29 cellular contexts compared by ENCODE assay signal in the genomic region with DNA sequence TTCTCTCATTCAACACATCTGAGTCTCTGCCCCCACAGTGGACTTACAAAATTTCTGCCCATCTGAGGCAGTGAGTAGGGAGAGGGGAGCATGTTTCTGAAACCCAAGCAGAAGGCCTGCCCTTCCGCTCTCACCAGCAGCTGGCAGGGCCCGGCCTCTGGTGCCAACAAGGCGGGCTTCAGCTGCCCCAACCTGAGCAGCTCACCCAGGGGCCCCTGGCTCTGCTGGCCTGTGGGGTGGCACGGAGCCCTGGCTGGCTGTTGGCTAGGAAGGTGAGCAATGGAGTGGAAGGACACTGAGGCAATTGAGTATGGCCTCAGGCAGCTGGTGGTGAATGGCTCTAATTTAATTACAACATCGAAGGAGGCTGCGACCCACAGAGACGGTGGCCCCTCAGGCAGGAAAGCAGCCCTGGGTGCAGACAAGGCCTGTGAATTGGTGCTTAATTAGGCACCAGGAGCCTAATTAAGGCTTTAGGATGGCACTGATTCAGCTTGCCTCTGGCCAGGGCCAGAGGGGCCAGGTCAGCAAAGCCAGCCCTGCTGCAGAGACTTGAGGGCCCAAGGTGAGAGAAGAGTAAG.
"Had no signal": no experiment of that assay in that cellular context is flagged by ENCODE, and none has a peak within 500 bp of the region (broad histone marks: within the 10 kb centered on the region; RNA-seq: fewer than 3 reads in every experiment).

No MANE protein-coding gene starts in this region.

- H3K4me3 Mint-ChIP-seq: activated CD4-positive, alpha-beta T cell treated with anti-CD3 and anti-CD28 coated beads, Interleukin-2, amount 10 ng/mL, durations not matched to agents 7 days and 5 days; activated CD8-positive, alpha-beta T cell treated with anti-CD3 and anti-CD28 coated beads, Interleukin-2, amount 10 ng/mL, durations not matched to agents 7 days and 5 days; activated naive CD4-positive, alpha-beta T cell treated with anti-CD3 and anti-CD28 coated beads for 36 hours; activated T-cell treated with anti-CD3 and anti-CD28 coated beads, Interleukin-2, amount 50 U/mL, for 4 hours; activated T-helper 1 cell treated with anti-CD3 and anti-CD28 coated beads, Interleukin-12 subunit alpha, Interleukin-12 subunit beta, Interleukin-2, Interleukin-4 antibody, amounts not matched to agents 30 ng/mL and 10 ng/mL and 1 ng/mL, durations not matched to agents 14 hours and 24 hours and 36 hours; T-helper 1 cell treated with Interleukin-12 subunit alpha and Interleukin-12 subunit beta and Interleukin-4 antibody, amounts not matched to agents 30 μg/mL and 1 μg/mL, for 36 hours; T-helper 2 cell treated with Interferon-gamma antibody and Interleukin-4, amounts not matched to agents 5 μg/mL and 100 μg/mL, for 36 hours had no signal

- H3K27ac Mint-ChIP-seq: activated CD4-positive, alpha-beta T cell treated with anti-CD3 and anti-CD28 coated beads, Interleukin-2, amount 10 ng/mL, durations not matched to agents 7 days and 5 days; activated CD8-positive, alpha-beta T cell treated with anti-CD3 and anti-CD28 coated beads, Interleukin-2, amount 10 ng/mL, durations not matched to agents 7 days and 5 days; activated naive CD4-positive, alpha-beta T cell treated with anti-CD3 and anti-CD28 coated beads for 36 hours; activated naive CD4-positive, alpha-beta T cell treated with anti-CD3 and anti-CD28 coated beads, Interleukin-2, amount 50 U/mL, for 72 hours; activated T-helper 1 cell treated with anti-CD3 and anti-CD28 coated beads, Interleukin-12 subunit alpha, Interleukin-12 subunit beta, Interleukin-2, Interleukin-4 antibody, amounts not matched to agents 30 ng/mL and 10 ng/mL and 1 ng/mL, durations not matched to agents 14 hours and 24 hours and 36 hours; T-helper 1 cell treated with Interleukin-12 subunit alpha and Interleukin-12 subunit beta and Interleukin-4 antibody, amounts not matched to agents 30 μg/mL and 1 μg/mL, for 36 hours; T-helper 2 cell treated with Interferon-gamma antibody and Interleukin-4, amounts not matched to agents 5 μg/mL and 100 μg/mL, for 36 hours had no signal

- H3K27ac ChIP-seq: brain microvascular endothelial cell, SJSA1 had no signal

- DNase-seq: activated CD4-positive, alpha-beta T cell treated with anti-CD3 and anti-CD28 coated beads, Interleukin-2, amount 10 ng/mL, durations not matched to agents 7 days and 5 days; activated CD4-positive, alpha-beta T cell treated with anti-CD3 and anti-CD28 coated beads, Interleukin-2, amount 50 U/mL, for 48 hours; activated CD8-positive, alpha-beta T cell treated with anti-CD3 and anti-CD28 coated beads, Interleukin-2, amount 10 ng/mL, durations not matched to agents 7 days and 5 days; activated gamma-delta T cell treated with Interleukin-2 at 50 U/mL for 16 hours; activated naive CD4-positive, alpha-beta T cell treated with anti-CD3 and anti-CD28 coated beads for 36 hours; activated T-cell treated with anti-CD3 and anti-CD28 coated beads, Interleukin-2, amount 50 U/mL, for 4 hours; amniotic stem cell; brain microvascular endothelial cell; central memory CD4-positive, alpha-beta T cell; Kasumi-1; KG1; MM.1S; MV-4-11; NCI-H1092 treated with DMSO at 0.1 percent for 48 hours; NCI-H187 treated with DMSO at 0.1 percent for 48 hours; NCI-H2081; NCI-H226; NCI-H510A; NCI-H526; NCI-H774; RPMI8226; SHP77 treated with DMSO at 0.1 percent for 48 hours; SK-N-SH had no signal

- H3K4me2 ChIP-seq: SK-N-SH had no signal

- H3K36me3 ChIP-seq: brain microvascular endothelial cell, SJSA1 had no signal

- ATAC-seq: activated CD8-positive, alpha-beta T cell treated with anti-CD3 and anti-CD28 coated beads, Interleukin-2, amount 10 ng/mL, durations not matched to agents 7 days and 5 days; activated naive CD4-positive, alpha-beta T cell treated with anti-CD3 and anti-CD28 coated beads, Interleukin-2, amount 50 U/mL, for 72 hours; activated T-cell treated with anti-CD3 and anti-CD28 coated beads, Interleukin-2, amount 50 U/mL, for 4 hours; Panc1 had no signal

- H3K9me3 Mint-ChIP-seq: activated CD4-positive, alpha-beta T cell treated with anti-CD3 and anti-CD28 coated beads, Interleukin-2, amount 10 ng/mL, durations not matched to agents 7 days and 5 days; activated naive CD4-positive, alpha-beta T cell treated with anti-CD3 and anti-CD28 coated beads for 36 hours; activated naive CD4-positive, alpha-beta T cell treated with anti-CD3 and anti-CD28 coated beads, Interleukin-2, amount 50 U/mL, for 72 hours; activated T-cell treated with anti-CD3 and anti-CD28 coated beads, Interleukin-2, amount 50 U/mL, for 4 hours; activated T-helper 1 cell treated with anti-CD3 and anti-CD28 coated beads, Interleukin-12 subunit alpha, Interleukin-12 subunit beta, Interleukin-2, Interleukin-4 antibody, amounts not matched to agents 30 ng/mL and 10 ng/mL and 1 ng/mL, durations not matched to agents 14 hours and 24 hours and 36 hours; T-helper 1 cell treated with Interleukin-12 subunit alpha and Interleukin-12 subunit beta and Interleukin-4 antibody, amounts not matched to agents 30 μg/mL and 1 μg/mL, for 36 hours; T-helper 2 cell treated with Interferon-gamma antibody and Interleukin-4, amounts not matched to agents 5 μg/mL and 100 μg/mL, for 36 hours had no signal

- H3K9me3 ChIP-seq: SJSA1, SK-N-SH had no signal

- H3K9ac ChIP-seq: SK-N-SH had no signal

- H3K4me3 ChIP-seq: SJSA1 had no signal

- H3K27me3 ChIP-seq: brain microvascular endothelial cell, SJSA1 had no signal

- H3K36me3 Mint-ChIP-seq: activated naive CD4-positive, alpha-beta T cell treated with anti-CD3 and anti-CD28 coated beads, Interleukin-2, amount 50 U/mL, for 72 hours had no signal

- H3K4me1 Mint-ChIP-seq: activated CD4-positive, alpha-beta T cell treated with anti-CD3 and anti-CD28 coated beads, Interleukin-2, amount 10 ng/mL, durations not matched to agents 7 days and 5 days had no signal
